24 cellular contexts compared by ENCODE assay signal in the genomic region with DNA sequence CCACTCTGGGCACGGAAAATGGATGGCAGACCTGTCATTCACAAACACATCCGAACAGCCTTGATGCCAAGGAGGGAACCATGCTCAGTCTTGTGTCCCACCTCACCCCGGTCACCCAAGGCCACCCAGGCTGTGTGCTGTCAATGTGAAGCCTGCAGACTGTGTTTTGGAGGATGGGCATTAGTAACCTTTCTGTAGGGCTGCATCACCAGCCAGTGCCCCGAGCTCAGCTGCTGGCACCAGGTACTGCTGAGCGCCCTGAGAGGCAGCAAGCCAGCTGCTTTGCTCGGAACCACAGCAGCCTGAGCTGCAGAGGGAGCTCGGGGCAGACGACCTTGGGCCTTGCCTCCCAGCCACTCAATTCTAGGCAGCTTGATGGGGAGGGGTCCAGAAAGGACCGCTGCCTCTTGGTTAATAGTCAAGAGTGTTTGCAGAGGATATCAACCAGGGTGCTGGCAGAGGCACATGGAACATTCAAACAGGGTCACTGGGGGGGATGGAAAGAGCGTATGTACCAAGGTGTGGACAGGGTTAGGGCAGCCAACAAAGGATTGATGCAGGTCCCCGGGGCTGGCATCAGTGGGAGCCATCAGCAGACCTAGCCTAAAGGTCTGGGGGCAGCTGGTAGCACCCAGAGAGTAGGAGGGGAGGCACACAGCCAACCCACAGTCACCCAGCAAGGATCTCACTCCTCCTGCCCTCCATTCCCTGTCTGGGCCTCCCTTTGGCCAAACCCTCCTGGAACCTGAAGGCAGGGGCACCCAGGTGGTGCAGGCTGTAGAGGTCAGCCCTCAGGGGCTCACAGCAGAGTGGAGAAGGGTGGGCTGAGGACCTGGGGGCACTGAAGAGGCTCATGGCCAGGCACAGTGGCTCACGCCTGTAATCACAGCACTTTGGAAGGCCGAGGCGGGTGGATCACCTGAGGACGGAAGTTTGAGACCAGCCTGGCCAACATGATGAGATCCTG. TPM values are rescaled to one million over a fixed set of nuclear protein-coding genes. Genes with fewer than 3 reads are reported as not detected.
"Had no signal": no experiment of that assay in that cellular context is flagged by ENCODE, and none has a peak within 500 bp of the region (broad histone marks: within the 10 kb centered on the region; RNA-seq: fewer than 3 reads in every experiment).

No MANE protein-coding gene starts in this region.

- H3K27ac ChIP-seq: brain microvascular endothelial cell, coronary artery, gastrocnemius medialis, hepatocyte, lower lobe of right lung, prostate gland, right atrium auricular region, transverse colon had no signal

- H3K36me3 ChIP-seq: brain microvascular endothelial cell, gastrocnemius medialis, lower lobe of right lung, prostate gland, right atrium auricular region, transverse colon had no signal

- H3K9me3 ChIP-seq: gastrocnemius medialis, lower lobe of right lung, prostate gland, right atrium auricular region, transverse colon had no signal

- FAIRE-seq: small intestine, TTC549 had no signal

- H2AFZ ChIP-seq: hepatocyte had no signal

- H3K4me2 ChIP-seq: hepatocyte had no signal

- H3K4me3 ChIP-seq: coronary artery, gastrocnemius medialis, hepatocyte, lower lobe of right lung, prostate gland, right atrium auricular region, transverse colon had no signal

- DNase-seq: activated CD4-positive, alpha-beta T cell treated with anti-CD3 and anti-CD28 coated beads for 36 hours; activated CD4-positive, alpha-beta T cell treated with anti-CD3 and anti-CD28 coated beads, Interleukin-2, amount 50 U/mL, for 48 hours; activated naive CD4-positive, alpha-beta T cell treated with anti-CD3 and anti-CD28 coated beads, Interleukin-2, amount 50 U/mL, for 16 hours; brain microvascular endothelial cell; effector CD4-positive, alpha-beta T cell; gastrocnemius medialis; lower lobe of right lung; nephron progenitor cell; occipital lobe; small intestine; stimulated activated CD4-positive, alpha-beta T cell treated with anti-CD3 and anti-CD28 coated beads, Interleukin-4, amount 100 ng/mL, for 4 hours; stimulated activated naive B cell treated with anti-CD40 and anti-IgM and Interleukin-4, amounts not matched to agents 10 μg/mL and 1 μg/mL and 100 μg/mL, for 72 hours; transverse colon had no signal

- H3K4me1 ChIP-seq: gastrocnemius medialis, prostate gland had no signal

- ATAC-seq: activated CD4-positive, alpha-beta T cell treated with anti-CD3 and anti-CD28 coated beads for 36 hours; esophagus mucosa; gastrocnemius medialis; lower lobe of right lung; stimulated activated naive B cell treated with anti-CD40 and anti-IgM and Interleukin-4, amounts not matched to agents 10 μg/mL and 1 μg/mL and 100 μg/mL, for 72 hours; WTC11 had no signal

- H3K79me2 ChIP-seq: hepatocyte had no signal

RNA-seq across cellular contexts. Expression of a gene that starts 8.1 kb away (rescaled TPM):
- total RNA-seq: activated CD4-positive, alpha-beta T cell treated with anti-CD3 and anti-CD28 coated beads for 36 hours; activated T-helper 2 cell treated with anti-CD3 and anti-CD28 coated beads, Interferon-gamma antibody, Interleukin-2, Interleukin-4, amounts not matched to agents 10 μg/mL and 5 μg/mL and 100 μg/mL, durations not matched to agents 14 hours and 24 hours and 36 hours; aorta; esophagus mucosa; gastrocnemius medialis; lower lobe of right lung; prostate gland; right atrium auricular region; subcutaneous adipose tissue; T-helper 2 cell treated with Interferon-gamma antibody and Interleukin-4, amounts not matched to agents 100 ng/mL and 5 ng/mL, for 36 hours; transverse colon had no signal
- polyA plus RNA-seq: aorta had no signal
